1 cellular context compared by ENCODE assay signal in the genomic region with DNA sequence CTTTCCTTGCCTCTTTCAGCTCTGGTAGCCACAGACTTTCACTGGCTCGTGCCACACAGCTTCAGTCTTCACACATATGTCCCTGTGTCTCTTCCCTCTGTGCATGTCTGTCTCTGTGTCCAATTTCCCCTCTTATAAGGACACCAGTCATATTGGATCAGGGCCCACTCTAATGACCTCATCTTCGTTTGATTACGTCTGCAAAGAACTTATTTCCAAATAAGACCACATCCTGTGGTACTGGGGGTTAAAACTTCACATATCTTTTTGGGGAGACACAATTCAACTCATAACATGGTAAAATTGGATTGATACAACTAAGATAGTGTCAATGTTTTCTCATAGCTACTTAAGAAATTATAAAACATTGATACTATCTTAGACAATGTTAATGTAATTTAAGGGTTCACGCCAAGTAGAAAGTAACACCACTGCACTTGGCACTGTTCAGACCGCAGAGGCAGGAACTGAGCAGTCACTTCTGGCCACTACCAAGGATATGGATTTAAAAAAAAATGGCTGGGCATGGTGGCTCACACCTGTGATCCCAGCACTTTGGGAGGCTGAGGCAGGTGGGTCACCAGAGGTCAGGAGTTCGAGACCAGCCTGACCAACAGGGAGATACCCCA.
TF ChIP-seq lines count a peak whose summit lies in the region.

No MANE protein-coding gene starts in this region.

TF ChIP-seq in GM12878, 131 proteins besides CTCF, POLR2A, EP300 and RAD21:
- TF ChIP-seq, protein P1, sequence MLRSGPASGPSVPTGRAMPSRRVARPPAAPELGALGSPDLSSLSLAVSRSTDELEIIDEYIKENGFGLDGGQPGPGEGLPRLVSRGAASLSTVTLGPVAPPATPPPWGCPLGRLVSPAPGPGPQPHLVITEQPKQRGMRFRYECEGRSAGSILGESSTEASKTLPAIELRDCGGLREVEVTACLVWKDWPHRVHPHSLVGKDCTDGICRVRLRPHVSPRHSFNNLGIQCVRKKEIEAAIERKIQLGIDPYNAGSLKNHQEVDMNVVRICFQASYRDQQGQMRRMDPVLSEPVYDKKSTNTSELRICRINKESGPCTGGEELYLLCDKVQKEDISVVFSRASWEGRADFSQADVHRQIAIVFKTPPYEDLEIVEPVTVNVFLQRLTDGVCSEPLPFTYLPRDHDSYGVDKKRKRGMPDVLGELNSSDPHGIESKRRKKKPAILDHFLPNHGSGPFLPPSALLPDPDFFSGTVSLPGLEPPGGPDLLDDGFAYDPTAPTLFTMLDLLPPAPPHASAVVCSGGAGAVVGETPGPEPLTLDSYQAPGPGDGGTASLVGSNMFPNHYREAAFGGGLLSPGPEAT (IDR thresholded peaks at IDR 0.05; ENCODE audit: low read depth), result no peak
- 0 out of 2 replicates have a peak, but pooled peaks have one; percentile 12 for TF ChIP-seq NR2F1 (conservative IDR thresholded peaks at IDR 0.05)
TF ChIP-seq in GM12878: peak in this region for 1.
